1 cellular context compared by ENCODE assay signal in genomic region chr20:41669708-41670263, GRCh38.
TF ChIP-seq lines count a peak whose summit lies in the region.

No MANE protein-coding gene starts in this region.

TF ChIP-seq in K562, 482 proteins besides CTCF, POLR2A, EP300 and RAD21 (continued from another document):
- TF ChIP-seq POLR2G (IDR thresholded peaks at IDR 0.05; ENCODE audit: low read depth, low read length) (peak; percentile 53), ETV1 (tag; conservative IDR thresholded peaks at IDR 0.05; ENCODE audit: low read depth) (no peak), RBM17 (IDR thresholded peaks at IDR 0.05; ENCODE audit: borderline replicate concordance, low read depth, low read length) (no peak), CBFA2T3 (IDR thresholded peaks at IDR 0.05) (0 out of 2 replicates have a peak, but pooled peaks have one; percentile 37), SMARCE1 (IDR thresholded peaks at IDR 0.05) (peak; percentile 82), SP1 (CRISPR knock-in tag; IDR thresholded peaks at IDR 0.05) (no peak), BRD9 (IDR thresholded peaks at IDR 0.05; ENCODE audit: low read depth, partially characterized antibody) (peak; percentile 54), ZNF347 (CRISPR knock-in tag; IDR thresholded peaks at IDR 0.05; ENCODE audit: low read depth) (no peak), SETDB1 (IDR thresholded peaks at IDR 0.05; ENCODE audit: low read length) (no peak), ZNF280B (CRISPR knock-in tag; IDR thresholded peaks at IDR 0.05) (no peak), FOXM1 (IDR thresholded peaks at IDR 0.05; ENCODE audit: low read depth) (no peak), FOXM1 (CRISPR knock-in tag; IDR thresholded peaks at IDR 0.05; ENCODE audit: low read depth) (no peak), ZBTB17 (CRISPR knock-in tag; IDR thresholded peaks at IDR 0.05) (no peak), ZNF253 (CRISPR knock-in tag; conservative IDR thresholded peaks at IDR 0.05) (no peak)
- TF ChIP-seq, protein P1, sequence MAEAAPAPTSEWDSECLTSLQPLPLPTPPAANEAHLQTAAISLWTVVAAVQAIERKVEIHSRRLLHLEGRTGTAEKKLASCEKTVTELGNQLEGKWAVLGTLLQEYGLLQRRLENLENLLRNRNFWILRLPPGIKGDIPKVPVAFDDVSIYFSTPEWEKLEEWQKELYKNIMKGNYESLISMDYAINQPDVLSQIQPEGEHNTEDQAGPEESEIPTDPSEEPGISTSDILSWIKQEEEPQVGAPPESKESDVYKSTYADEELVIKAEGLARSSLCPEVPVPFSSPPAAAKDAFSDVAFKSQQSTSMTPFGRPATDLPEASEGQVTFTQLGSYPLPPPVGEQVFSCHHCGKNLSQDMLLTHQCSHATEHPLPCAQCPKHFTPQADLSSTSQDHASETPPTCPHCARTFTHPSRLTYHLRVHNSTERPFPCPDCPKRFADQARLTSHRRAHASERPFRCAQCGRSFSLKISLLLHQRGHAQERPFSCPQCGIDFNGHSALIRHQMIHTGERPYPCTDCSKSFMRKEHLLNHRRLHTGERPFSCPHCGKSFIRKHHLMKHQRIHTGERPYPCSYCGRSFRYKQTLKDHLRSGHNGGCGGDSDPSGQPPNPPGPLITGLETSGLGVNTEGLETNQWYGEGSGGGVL (CRISPR knock-in tag; IDR thresholded peaks at IDR 0.05): no peak
- TF ChIP-seq, protein P2, sequence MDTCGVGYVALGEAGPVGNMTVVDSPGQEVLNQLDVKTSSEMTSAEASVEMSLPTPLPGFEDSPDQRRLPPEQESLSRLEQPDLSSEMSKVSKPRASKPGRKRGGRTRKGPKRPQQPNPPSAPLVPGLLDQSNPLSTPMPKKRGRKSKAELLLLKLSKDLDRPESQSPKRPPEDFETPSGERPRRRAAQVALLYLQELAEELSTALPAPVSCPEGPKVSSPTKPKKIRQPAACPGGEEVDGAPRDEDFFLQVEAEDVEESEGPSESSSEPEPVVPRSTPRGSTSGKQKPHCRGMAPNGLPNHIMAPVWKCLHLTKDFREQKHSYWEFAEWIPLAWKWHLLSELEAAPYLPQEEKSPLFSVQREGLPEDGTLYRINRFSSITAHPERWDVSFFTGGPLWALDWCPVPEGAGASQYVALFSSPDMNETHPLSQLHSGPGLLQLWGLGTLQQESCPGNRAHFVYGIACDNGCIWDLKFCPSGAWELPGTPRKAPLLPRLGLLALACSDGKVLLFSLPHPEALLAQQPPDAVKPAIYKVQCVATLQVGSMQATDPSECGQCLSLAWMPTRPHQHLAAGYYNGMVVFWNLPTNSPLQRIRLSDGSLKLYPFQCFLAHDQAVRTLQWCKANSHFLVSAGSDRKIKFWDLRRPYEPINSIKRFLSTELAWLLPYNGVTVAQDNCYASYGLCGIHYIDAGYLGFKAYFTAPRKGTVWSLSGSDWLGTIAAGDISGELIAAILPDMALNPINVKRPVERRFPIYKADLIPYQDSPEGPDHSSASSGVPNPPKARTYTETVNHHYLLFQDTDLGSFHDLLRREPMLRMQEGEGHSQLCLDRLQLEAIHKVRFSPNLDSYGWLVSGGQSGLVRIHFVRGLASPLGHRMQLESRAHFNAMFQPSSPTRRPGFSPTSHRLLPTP (IDR thresholded peaks at IDR 0.05; ENCODE audit: borderline replicate concordance, extremely low read depth, insufficient read length): no peak
